In the genomic region with DNA sequence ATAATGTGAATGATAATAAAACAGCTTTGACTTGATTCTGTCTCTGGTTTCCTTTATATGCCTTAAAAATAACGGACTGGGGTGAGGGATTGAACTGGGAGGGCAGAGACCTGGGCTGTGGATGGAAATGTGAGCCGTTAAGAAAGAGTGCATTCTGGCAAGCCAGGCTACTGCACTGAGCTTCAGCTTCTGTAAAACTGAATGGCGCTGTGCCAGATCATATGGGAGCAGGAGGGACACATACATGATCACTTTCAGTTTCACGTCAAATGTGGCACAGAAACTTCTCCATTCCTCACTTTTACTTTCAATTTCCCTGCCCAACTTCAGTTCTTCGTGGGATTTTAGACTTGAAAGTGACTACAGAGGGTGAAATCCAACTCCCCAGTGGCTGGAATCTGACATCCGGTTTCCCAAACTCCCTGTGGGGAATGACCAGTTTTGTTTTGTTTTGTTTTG, we compare ENCODE assay signal across 8 cellular contexts. TPM values are rescaled to one million over a fixed set of nuclear protein-coding genes. Genes with fewer than 3 reads are reported as not detected.
DNase-seq lines count a peak whose midpoint lies in the region; ATAC-seq, FAIRE-seq and TF ChIP-seq lines count a peak whose summit lies in the region.

No MANE protein-coding gene starts in this region.

- H3K18ac ChIP-seq in trophoblast cell (ENCODE audit: low read length), result no peak overlapping the region

- H3K4me1 ChIP-seq in Peyer's patch (peaks cover 0 to 14% (median 7%) of the 10 kb centered on the region in 4 donors), trophoblast cell (ENCODE audit: control insufficient read depth in 1 of 2, insufficient read depth in 2 of 2, low read length in 2 of 2) (peaks cover 27 to 31% of the 10 kb centered on the region in 2 experiments)

- no peak overlapping the region for H3K9ac ChIP-seq in trophoblast cell (ENCODE audit: low read length)

- peak overlapping the region; percentile 97 for H3K4me3 Mint-ChIP-seq in activated T-helper 1 cell treated with anti-CD3 and anti-CD28 coated beads, Interleukin-12 subunit alpha, Interleukin-12 subunit beta, Interleukin-2, Interleukin-4 antibody, amounts not matched to agents 30 ng/mL and 10 ng/mL and 1 ng/mL, durations not matched to agents 14 hours and 24 hours and 36 hours

- H3K9me3 Mint-ChIP-seq in activated T-helper 1 cell treated with anti-CD3 and anti-CD28 coated beads, Interleukin-12 subunit alpha, Interleukin-12 subunit beta, Interleukin-2, Interleukin-4 antibody, amounts not matched to agents 30 ng/mL and 10 ng/mL and 1 ng/mL, durations not matched to agents 14 hours and 24 hours and 36 hours, result no peaks in the 10 kb centered on the region

- H3K27me3 ChIP-seq in Peyer's patch (no peaks in the 10 kb centered on the region), trophoblast cell (ENCODE audit: insufficient read depth, low read length) (peaks cover 3% of the 10 kb centered on the region)

- H4K12ac ChIP-seq in trophoblast cell (ENCODE audit: low read depth, low read length), result no peak overlapping the region

- peaks cover 11% of the 10 kb centered on the region for H3K79me1 ChIP-seq in trophoblast cell (ENCODE audit: low read length)

- H3K4me3 ChIP-seq in Peyer's patch (peak overlapping the region; percentile 40 to 66 (median 54)), fibroblast of villous mesenchyme (ENCODE audit: low read depth, low read length) (peak overlapping the region; percentile 60), trophoblast cell (ENCODE audit: low read depth, low read length) (no peak overlapping the region)

- no peak overlapping the region for H3K4ac ChIP-seq in trophoblast cell (ENCODE audit: low read depth, low read length)

- no peak overlapping the region for H2AK5ac ChIP-seq in trophoblast cell (ENCODE audit: low read length)

- no CpG with 5 or more reads among the region's 6 CpGs for WGBS in trophoblast cell (ENCODE audit: extremely low coverage, insufficient coverage, insufficient read length)

- H3K27me3 Mint-ChIP-seq in activated T-helper 1 cell treated with anti-CD3 and anti-CD28 coated beads, Interleukin-12 subunit alpha, Interleukin-12 subunit beta, Interleukin-2, Interleukin-4 antibody, amounts not matched to agents 30 ng/mL and 10 ng/mL and 1 ng/mL, durations not matched to agents 14 hours and 24 hours and 36 hours (ENCODE audit: insufficient read depth), result no peaks in the 10 kb centered on the region

- no peak overlapping the region for H3K14ac ChIP-seq in trophoblast cell (ENCODE audit: low read length)

- no peak overlapping the region for H2BK12ac ChIP-seq in trophoblast cell (ENCODE audit: low read length)

- intact Hi-C loops in activated T-helper 1 cell treated with anti-CD3 and anti-CD28 coated beads, Interleukin-12 subunit alpha, Interleukin-12 subunit beta, Interleukin-2, Interleukin-4 antibody, amounts not matched to agents 30 ng/mL and 10 ng/mL and 1 ng/mL, durations not matched to agents 14 hours and 24 hours and 36 hours (cut with micrococcal nuclease), result loop anchor here (1.0 to 5.0 kb wide), 3 partner anchors 8 to 323 kb away; partner anchors contain the start of gene HERPUD1

- peak overlapping the region; percentile 50 for H3K4me2 ChIP-seq in trophoblast cell (ENCODE audit: low read length)

- no peaks in the 10 kb centered on the region for H3K36me3 ChIP-seq in Peyer's patch
- no peaks in the 10 kb centered on the region for H3K36me3 ChIP-seq in trophoblast cell (ENCODE audit: control insufficient read depth in 1 of 2, insufficient read depth in 2 of 2, low read length in 2 of 2)

- H4K8ac ChIP-seq in trophoblast cell (ENCODE audit: low read depth, low read length), result no peak overlapping the region

- DNase-seq in NK-92 treated with Interleukin-12 subunit alpha and Interleukin-12 subunit beta, amount 100 ng/mL, for 24 hours (lab: John Stamatoyannopoulos, UW), result peak; percentile 16
- no peak for DNase-seq in NK-92 (lab: John Stamatoyannopoulos, UW; ENCODE audit: unreplicated experiment)
- peak; percentile 55 to 92 (median 86) for DNase-seq in Peyer's patch
- peak; percentile 63 for DNase-seq in activated T-helper 1 cell treated with anti-CD3 and anti-CD28 coated beads, Interleukin-12 subunit alpha, Interleukin-12 subunit beta, Interleukin-2, Interleukin-4 antibody, amounts not matched to agents 30 ng/mL and 10 ng/mL and 1 ng/mL, durations not matched to agents 14 hours and 24 hours and 36 hours (ENCODE audit: low spot score)
- DNase-seq in fibroblast of villous mesenchyme (ENCODE audit: low read depth), result peak; percentile 97
- peak; percentile 28 to 58 for DNase-seq in trophoblast cell
- peak; percentile 41 for DNase-seq in urothelium cell line (ENCODE audit: low spot score)

- no peak overlapping the region for H2AFZ ChIP-seq in trophoblast cell (ENCODE audit: insufficient read depth, low read length, poor library complexity)

- peak overlapping the region; percentile 98 for H3K27ac Mint-ChIP-seq in activated T-helper 1 cell treated with anti-CD3 and anti-CD28 coated beads, Interleukin-12 subunit alpha, Interleukin-12 subunit beta, Interleukin-2, Interleukin-4 antibody, amounts not matched to agents 30 ng/mL and 10 ng/mL and 1 ng/mL, durations not matched to agents 14 hours and 24 hours and 36 hours

- peak; percentile 47 for ATAC-seq in HG03175 (IDR thresholded peaks at IDR 0.05; ENCODE audit: unreplicated experiment)

- H3K23ac ChIP-seq in trophoblast cell (ENCODE audit: low read length), result no peak overlapping the region

- H4K91ac ChIP-seq in trophoblast cell (ENCODE audit: low read depth, low read length), result no peak overlapping the region

- H3K36me3 Mint-ChIP-seq in activated T-helper 1 cell treated with anti-CD3 and anti-CD28 coated beads, Interleukin-12 subunit alpha, Interleukin-12 subunit beta, Interleukin-2, Interleukin-4 antibody, amounts not matched to agents 30 ng/mL and 10 ng/mL and 1 ng/mL, durations not matched to agents 14 hours and 24 hours and 36 hours (ENCODE audit: low read depth), result peaks cover 3% of the 10 kb centered on the region

- no peaks in the 10 kb centered on the region for H3K9me3 ChIP-seq in Peyer's patch
- no peaks in the 10 kb centered on the region for H3K9me3 ChIP-seq in trophoblast cell (ENCODE audit: insufficient read depth, low read depth, low read length)

- no peak overlapping the region for H2BK120ac ChIP-seq in trophoblast cell (ENCODE audit: insufficient read depth, low read length, poor library complexity)

- H3K79me2 ChIP-seq in trophoblast cell (ENCODE audit: control insufficient read depth, insufficient read depth, low read length, poor library complexity), result no peaks in the 10 kb centered on the region

- TF ChIP-seq CTCF in Peyer's patch (IDR thresholded peaks at IDR 0.05) (no peak), fibroblast of villous mesenchyme (IDR thresholded peaks at IDR 0.05; ENCODE audit: insufficient read depth, low read depth, low read length) (no peak)

- H3K27ac ChIP-seq in Peyer's patch (peak overlapping the region; percentile 75 to 93 (median 84)), trophoblast cell (ENCODE audit: low read depth, low read length) (no peak overlapping the region)

- no peak overlapping the region for H2BK5ac ChIP-seq in trophoblast cell (ENCODE audit: low read depth, low read length, poor library complexity)

- peaks cover 66% of the 10 kb centered on the region for H3K4me1 Mint-ChIP-seq in activated T-helper 1 cell treated with anti-CD3 and anti-CD28 coated beads, Interleukin-12 subunit alpha, Interleukin-12 subunit beta, Interleukin-2, Interleukin-4 antibody, amounts not matched to agents 30 ng/mL and 10 ng/mL and 1 ng/mL, durations not matched to agents 14 hours and 24 hours and 36 hours (ENCODE audit: low read depth)

- TF ChIP-seq POLR2A in Peyer's patch (IDR thresholded peaks at IDR 0.05), result no peak

- FAIRE-seq in urothelium cell line (lab: Jason Lieb, UNC), result no peak

RNA-seq across cellular contexts. Expression of gene MT2A, which starts 1.1 kb away (rescaled TPM):
- total RNA-seq in Peyer's patch (1,000 to 10,000 TPM in 1 of 4 donors, 100 to 1,000 TPM in 1, 10 to 100 TPM in 2; 33.2 to 1,072 (median 216) TPM), fibroblast of villous mesenchyme (21.2 and 76.0 TPM in 2 replicates)
- total RNA-seq in activated T-helper 1 cell treated with anti-CD3 and anti-CD28 coated beads, Interleukin-12 subunit alpha, Interleukin-12 subunit beta, Interleukin-2, Interleukin-4 antibody, amounts not matched to agents 30 ng/mL and 10 ng/mL and 1 ng/mL, durations not matched to agents 14 hours and 24 hours and 36 hours, result 348 and 365 TPM in 2 replicates
- 236 and 279 TPM in 2 replicates for polyA plus RNA-seq in trophoblast cell (2013)

RNA-seq across cellular contexts. Expression of gene MT1E, which starts 16.1 kb away (rescaled TPM):
- 1,000 to 10,000 TPM in 1 of 4 donors, 100 to 1,000 TPM in 1, 10 to 100 TPM in 2; 53.9 to 2,225 (median 195) TPM for total RNA-seq in Peyer's patch
- 135 TPM in 2 replicates for total RNA-seq in activated T-helper 1 cell treated with anti-CD3 and anti-CD28 coated beads, Interleukin-12 subunit alpha, Interleukin-12 subunit beta, Interleukin-2, Interleukin-4 antibody, amounts not matched to agents 30 ng/mL and 10 ng/mL and 1 ng/mL, durations not matched to agents 14 hours and 24 hours and 36 hours
- 21.6 and 108 TPM in 2 replicates for total RNA-seq in fibroblast of villous mesenchyme
- 64.0 and 71.5 TPM in 2 replicates for polyA plus RNA-seq in trophoblast cell (2013)

RNA-seq across cellular contexts. Expression of gene MT3, which starts 20.2 kb away (rescaled TPM):
- total RNA-seq in Peyer's patch (not detected), fibroblast of villous mesenchyme (not detected in 2 replicates)
- 1.9 and 2.7 TPM in 2 replicates for total RNA-seq in activated T-helper 1 cell treated with anti-CD3 and anti-CD28 coated beads, Interleukin-12 subunit alpha, Interleukin-12 subunit beta, Interleukin-2, Interleukin-4 antibody, amounts not matched to agents 30 ng/mL and 10 ng/mL and 1 ng/mL, durations not matched to agents 14 hours and 24 hours and 36 hours
- polyA plus RNA-seq in trophoblast cell (2013), result not detected in 2 replicates

RNA-seq across cellular contexts. Expression of gene MT1M, which starts 23.0 kb away (rescaled TPM):
- total RNA-seq in Peyer's patch (100 to 1,000 TPM in 1 of 4 donors, 10 to 100 TPM in 1, 1 to 10 TPM in 2; 3.5 to 252 (median 11.3) TPM), fibroblast of villous mesenchyme (1.3 TPM in 1 of 2 replicates, not detected in the other)
- total RNA-seq in activated T-helper 1 cell treated with anti-CD3 and anti-CD28 coated beads, Interleukin-12 subunit alpha, Interleukin-12 subunit beta, Interleukin-2, Interleukin-4 antibody, amounts not matched to agents 30 ng/mL and 10 ng/mL and 1 ng/mL, durations not matched to agents 14 hours and 24 hours and 36 hours, result not detected in 2 replicates
- 0.70 and 1.2 TPM in 2 replicates for polyA plus RNA-seq in trophoblast cell (2013)

RNA-seq across cellular contexts. Expression of gene MT1A, which starts 29.0 kb away (rescaled TPM):
- 100 to 1,000 TPM in 1 of 4 donors, not detected in 3; 102 TPM for total RNA-seq in Peyer's patch
- 0.60 and 4.1 TPM in 2 replicates for total RNA-seq in activated T-helper 1 cell treated with anti-CD3 and anti-CD28 coated beads, Interleukin-12 subunit alpha, Interleukin-12 subunit beta, Interleukin-2, Interleukin-4 antibody, amounts not matched to agents 30 ng/mL and 10 ng/mL and 1 ng/mL, durations not matched to agents 14 hours and 24 hours and 36 hours
- 1.3 and 1.9 TPM in 2 replicates for total RNA-seq in fibroblast of villous mesenchyme
- 0.33 and 0.39 TPM in 2 replicates for polyA plus RNA-seq in trophoblast cell (2013)
